Comparison of ENCODE assay signal across 8 cellular contexts in genomic region chr1:10400013-10400412, GRCh38. TPM values are rescaled to one million over a fixed set of nuclear protein-coding genes. Genes with fewer than 3 reads are reported as not detected.
DNase-seq lines count a peak whose midpoint lies in the region; ATAC-seq and TF ChIP-seq lines count a peak whose summit lies in the region.

No MANE protein-coding gene starts in this region.

- no peak for TF ChIP-seq POLR2A in right lobe of liver (IDR thresholded peaks at IDR 0.05)

- TF ChIP-seq CTCF in ascending aorta (IDR thresholded peaks at IDR 0.05) (no peak), right lobe of liver (IDR thresholded peaks at IDR 0.05) (no peak), tibial artery (IDR thresholded peaks at IDR 0.05) (no peak)

- no peaks in the 10 kb centered on the region for H3K9me3 Mint-ChIP-seq in activated CD4-positive, alpha-beta T cell treated with anti-CD3 and anti-CD28 coated beads, Interleukin-2, amount 10 ng/mL, durations not matched to agents 7 days and 5 days

- CTCF ChIA-PET in activated CD4-positive, alpha-beta T cell treated with anti-CD3 and anti-CD28 coated beads, Interleukin-2, amount 10 ng/mL, durations not matched to agents 7 days and 5 days (lab: Charles Lee): interaction anchor here (1.0 to 2.1 kb wide), 3 partner anchors 9 to 15 kb away, joined by 3 to 5 read pairs (median 4); no protein-coding TSS in a partner anchor

- H3K36me3 Mint-ChIP-seq in activated CD4-positive, alpha-beta T cell treated with anti-CD3 and anti-CD28 coated beads, Interleukin-2, amount 10 ng/mL, durations not matched to agents 7 days and 5 days (ENCODE audit: low read depth): peaks cover 21% of the 10 kb centered on the region

- H3K9me3 ChIP-seq in ascending aorta: no peaks in the 10 kb centered on the region
- no peaks in the 10 kb centered on the region for H3K9me3 ChIP-seq in right lobe of liver
- H3K9me3 ChIP-seq in tibial artery: no peaks in the 10 kb centered on the region

- intact Hi-C loops in ascending aorta (cut with DNase I) (no loop called here), right lobe of liver (cut with DNase I) (no loop called here), tibial artery (cut with DNase I; ENCODE audit: low total_unique reads) (no loop called here)

- ATAC-seq in right lobe of liver: peak in 1 of 4 donors; percentile 0

- DNase-seq in activated CD4-positive, alpha-beta T cell treated with anti-CD3 and anti-CD28 coated beads, Interleukin-2, amount 10 ng/mL, durations not matched to agents 7 days and 5 days: no peak
- no peak for DNase-seq in activated CD4-positive, alpha-beta T cell treated with anti-CD3 and anti-CD28 coated beads for 4 hours
- DNase-seq in ascending aorta (ENCODE audit: low spot score in 2 of 2) (no peak), right lobe of liver (no peak), tibial artery (no peak), NCI-H2107 treated with DMSO at 0.1 percent for 48 hours (lab: John Stamatoyannopoulos, UW; ENCODE audit: unreplicated experiment) (no peak), LoVo (ENCODE audit: low spot score) (no peak), cerebellar nuclear complex (lab: John Stamatoyannopoulos, UW) (no peak)

- POLR2A ChIA-PET in activated CD4-positive, alpha-beta T cell treated with anti-CD3 and anti-CD28 coated beads, Interleukin-2, amount 10 ng/mL, durations not matched to agents 7 days and 5 days (lab: Charles Lee): no interaction called here

- H3K36me3 ChIP-seq in ascending aorta (peaks cover 26 to 30% of the 10 kb centered on the region in 2 donors), right lobe of liver (peaks cover 0 to 33% (median 13%) of the 10 kb centered on the region in 4 donors), tibial artery (peaks cover 21 to 24% (median 24%) of the 10 kb centered on the region in 3 donors)

- H3K27ac ChIP-seq in ascending aorta (peak overlapping the region in 1 of 2 donors; percentile 2), right lobe of liver (peak overlapping the region; percentile 73 to 94 (median 87)), tibial artery (peak overlapping the region; percentile 81 to 88)

- peak overlapping the region; percentile 78 for H3K4me3 Mint-ChIP-seq in activated CD4-positive, alpha-beta T cell treated with anti-CD3 and anti-CD28 coated beads, Interleukin-2, amount 10 ng/mL, durations not matched to agents 7 days and 5 days

- H3K4me1 Mint-ChIP-seq in activated CD4-positive, alpha-beta T cell treated with anti-CD3 and anti-CD28 coated beads, Interleukin-2, amount 10 ng/mL, durations not matched to agents 7 days and 5 days: peaks cover 31% of the 10 kb centered on the region

- 41% methylated on average over 7 of the region's 8 CpGs for WGBS in right lobe of liver (ENCODE audit: insufficient coverage, low coverage, low lambda C conversion rate, missing lambda C conversion rate)

- H3K27ac Mint-ChIP-seq in activated CD4-positive, alpha-beta T cell treated with anti-CD3 and anti-CD28 coated beads, Interleukin-2, amount 10 ng/mL, durations not matched to agents 7 days and 5 days: peak overlapping the region; percentile 54

- H3K4me1 ChIP-seq in ascending aorta (peaks cover 0 to 17% of the 10 kb centered on the region in 2 donors), right lobe of liver (peaks cover 0 to 21% (median 5%) of the 10 kb centered on the region in 4 donors), tibial artery (peaks cover 0 to 15% (median 11%) of the 10 kb centered on the region in 4 donors)

- H3K27me3 ChIP-seq in ascending aorta (no peaks in the 10 kb centered on the region), right lobe of liver (no peaks in the 10 kb centered on the region), tibial artery (no peaks in the 10 kb centered on the region)

- no peaks in the 10 kb centered on the region for H3K27me3 Mint-ChIP-seq in activated CD4-positive, alpha-beta T cell treated with anti-CD3 and anti-CD28 coated beads, Interleukin-2, amount 10 ng/mL, durations not matched to agents 7 days and 5 days

- H3K4me3 ChIP-seq in ascending aorta (peak overlapping the region; percentile 84 to 97), right lobe of liver (peak overlapping the region; percentile 86 to 96 (median 96)), tibial artery (peak overlapping the region; percentile 83 to 92)

RNA-seq across cellular contexts. Expression of gene PGD, which starts 1.1 kb away (rescaled TPM):
- total RNA-seq in activated CD4-positive, alpha-beta T cell treated with anti-CD3 and anti-CD28 coated beads, Interleukin-2, amount 10 ng/mL, durations not matched to agents 7 days and 5 days: 10 to 100 TPM; 65.0 to 68.7 TPM
- 152 TPM for total RNA-seq in ascending aorta
- 100 to 1,000 TPM in 1 of 6 experiments, 10 to 100 TPM in 5; 51.9 to 151 (median 72.0) TPM for total RNA-seq in right lobe of liver

RNA-seq across cellular contexts. Expression of gene CENPS, which starts 30.2 kb away (rescaled TPM):
- total RNA-seq in activated CD4-positive, alpha-beta T cell treated with anti-CD3 and anti-CD28 coated beads, Interleukin-2, amount 10 ng/mL, durations not matched to agents 7 days and 5 days: 10 to 100 TPM; 16.1 to 20.7 TPM
- total RNA-seq in ascending aorta (not detected), right lobe of liver (1 to 10 TPM; 1.8 to 9.3 (median 5.7) TPM)

RNA-seq across cellular contexts. Expression of gene CORT, which starts 49.8 kb away (rescaled TPM):
- total RNA-seq in activated CD4-positive, alpha-beta T cell treated with anti-CD3 and anti-CD28 coated beads, Interleukin-2, amount 10 ng/mL, durations not matched to agents 7 days and 5 days: under 1 TPM in 1 of 2 experiments, not detected in 1; 0.30 TPM
- not detected for total RNA-seq in ascending aorta
- under 1 TPM in 1 of 6 experiments, not detected in 5; 0.17 TPM for total RNA-seq in right lobe of liver
